In genomic region chr10:124461642-124462347, GRCh38 we compare ENCODE assay signal across 8 cellular contexts.
DNase-seq lines count a peak whose midpoint lies in the region; ATAC-seq and TF ChIP-seq lines count a peak whose summit lies in the region.

Gene LHPP (plus strand): TSS chr10:124461823. CDS start chr10:124461863, 40 bp downstream.

- H3K4me1 ChIP-seq in DOHH2 (ENCODE audit: control insufficient read depth, low read length) (peaks cover 31% of the 10 kb centered on the region), neuron (ENCODE audit: insufficient read depth, low read length) (peaks cover 13% of the 10 kb centered on the region), stomach smooth muscle (ENCODE audit: control insufficient read depth, insufficient read depth, low read length) (peaks cover 10% of the 10 kb centered on the region)

- H3K4me3 ChIP-seq in DOHH2 (ENCODE audit: low read length) (peak within 1 kb of the TSS; percentile 79), foreskin fibroblast (ENCODE audit: low read depth in 1 of 2, low read length in 2 of 2) (peak within 1 kb of the TSS; percentile 57 to 79), neuron (ENCODE audit: low read length) (peak within 1 kb of the TSS; percentile 72), stomach smooth muscle (ENCODE audit: low read length in 2 of 2) (peak within 1 kb of the TSS; percentile 82 to 86)

- peak; percentile 11 for TF ChIP-seq CTCF in DOHH2 (IDR thresholded peaks at IDR 0.05; ENCODE audit: low read depth, low read length, poor library complexity, severe bottlenecking)
- peak; percentile 3 for TF ChIP-seq CTCF in foreskin fibroblast (IDR thresholded peaks at IDR 0.05; ENCODE audit: low read depth, low read length)

- peak; percentile 96 for ATAC-seq in GM21528 (IDR thresholded peaks at IDR 0.05; ENCODE audit: low FRiP score, unreplicated experiment)

- no peaks in the 10 kb centered on the region for H3K79me2 ChIP-seq in DOHH2 (ENCODE audit: control insufficient read depth, low read length)

- H3K27me3 ChIP-seq in DOHH2 (ENCODE audit: control insufficient read depth, low read length) (peaks cover 9% of the 10 kb centered on the region), neuron (ENCODE audit: insufficient read depth, low read length) (peaks cover 8% of the 10 kb centered on the region), stomach smooth muscle (ENCODE audit: control insufficient read depth in 1 of 2, insufficient read depth in 2 of 2, low read length in 2 of 2) (no peaks in the 10 kb centered on the region)

- H3K4me2 ChIP-seq in DOHH2 (ENCODE audit: low read length) = peak within 1 kb of the TSS; percentile 86

- H3K9ac ChIP-seq in stomach smooth muscle (ENCODE audit: low read length in 2 of 2) = peak within 1 kb of the TSS; percentile 63 to 64

- no peaks in the 10 kb centered on the region for H3K9me2 ChIP-seq in DOHH2 (replicated peaks; ENCODE audit: control insufficient read depth, low read length)

- H3K9me3 ChIP-seq in DOHH2 (ENCODE audit: control insufficient read depth, insufficient read depth, low read length) = no peaks in the 10 kb centered on the region
- H3K9me3 ChIP-seq in neuron (ENCODE audit: low read length) = no peaks in the 10 kb centered on the region
- H3K9me3 ChIP-seq in stomach smooth muscle (ENCODE audit: control insufficient read depth in 2 of 2, low read length in 2 of 2) = no peaks in the 10 kb centered on the region

- no peaks in the 10 kb centered on the region for H3F3A ChIP-seq in DOHH2 (ENCODE audit: control insufficient read depth, insufficient read depth)

- H3K27ac ChIP-seq in DOHH2 (ENCODE audit: low read depth, low read length) = no peak within 1 kb of the TSS
- peak within 1 kb of the TSS; percentile 41 for H3K27ac ChIP-seq in stomach smooth muscle (ENCODE audit: low read length)

- no peaks in the 10 kb centered on the region for H4K20me1 ChIP-seq in DOHH2 (ENCODE audit: control insufficient read depth, insufficient read depth, low read depth, low read length)

- peak within 1 kb of the TSS; percentile 80 for H2AFZ ChIP-seq in neuron (ENCODE audit: low read depth, low read length)

- H3K36me3 ChIP-seq in DOHH2 (ENCODE audit: control insufficient read depth, low read length) (no peaks in the 10 kb centered on the region), neuron (ENCODE audit: insufficient read depth, low read length) (no peaks in the 10 kb centered on the region), stomach smooth muscle (ENCODE audit: control insufficient read depth in 2 of 2, insufficient read depth in 2 of 2, low read length in 2 of 2) (no peaks in the 10 kb centered on the region)

- DNase-seq in HuH-7.5 (ENCODE audit: low spot score) (peak; percentile 83), SHP77 (lab: John Stamatoyannopoulos, UW) (peak; percentile 49 to 80), activated gamma-delta T cell (lab: John Stamatoyannopoulos, UW) (peak; percentile 76), foreskin fibroblast (peak; percentile 84 to 95)
